In genomic region chr1:1123581-1124507, GRCh38 we compare ENCODE assay signal across 1 cellular context.
TF ChIP-seq lines count a peak whose summit lies in the region.

No MANE protein-coding gene starts in this region.

TF ChIP-seq in H1, 55 proteins besides CTCF, POLR2A, EP300 and RAD21:
- TF ChIP-seq HDAC2 (IDR thresholded peaks at IDR 0.05; ENCODE audit: borderline replicate concordance in 1 of 2, low read depth in 2 of 2, low read length in 2 of 2): no peak
- TF ChIP-seq BCL11A (IDR thresholded peaks at IDR 0.05; ENCODE audit: low read depth in 2 of 2, low read length in 2 of 2): no peak
